Comparison of ENCODE assay signal across 22 cellular contexts in genomic region chr2:62348700-62349099, GRCh38.
"Had no signal": no experiment of that assay in that cellular context is flagged by ENCODE, and none has a peak within 500 bp of the region (broad histone marks: within the 10 kb centered on the region; RNA-seq: fewer than 3 reads in every experiment).

No MANE protein-coding gene starts in this region.

- FAIRE-seq: bronchial epithelial cell, keratinocyte had no signal

- H3K4me1 ChIP-seq: uterus had no signal

- H3K27me3 ChIP-seq: right lobe of liver, uterus had no signal

- H3K4me3 ChIP-seq: right lobe of liver, uterus had no signal

- H3K9me3 ChIP-seq: right lobe of liver, uterus had no signal

- DNase-seq: activated CD4-positive, alpha-beta T cell treated with anti-CD3 and anti-CD28 coated beads for 36 hours; activated CD4-positive, CD25-positive, alpha-beta regulatory T cell; activated CD8-positive, alpha-beta memory T cell treated with anti-CD3 and anti-CD28 coated beads, Interleukin-2, amount 10 ng/mL, durations not matched to agents 7 days and 5 days; activated CD8-positive, alpha-beta T cell treated with anti-CD3 and anti-CD28 coated beads, Interleukin-2, amount 10 ng/mL, durations not matched to agents 7 days and 5 days; activated naive CD4-positive, alpha-beta T cell; activated T-cell treated with anti-CD3 and anti-CD28 coated beads, Interleukin-2, amount 50 U/mL, for 48 hours; anterior cingulate cortex; endodermal cell; foreskin fibroblast; head of caudate nucleus; hippocampal formation; left cardiac atrium; mammary epithelial cell; right lobe of liver; stimulated activated CD4-positive, alpha-beta T cell treated with anti-CD3 and anti-CD28 coated beads, Interleukin-2, amount 100 ng/mL, for 48 hours; stimulated activated naive CD8-positive, alpha-beta T cell treated with anti-CD3 and anti-CD28 coated beads, Interleukin-15, amount 100 ng/mL, for 72 hours; substantia nigra; uterus had no signal

- ATAC-seq: activated CD4-positive, alpha-beta T cell treated with anti-CD3 and anti-CD28 coated beads for 36 hours; activated CD8-positive, alpha-beta memory T cell treated with anti-CD3 and anti-CD28 coated beads, Interleukin-2, amount 10 ng/mL, durations not matched to agents 7 days and 5 days; activated CD8-positive, alpha-beta T cell treated with anti-CD3 and anti-CD28 coated beads, Interleukin-2, amount 10 ng/mL, durations not matched to agents 7 days and 5 days; activated naive CD4-positive, alpha-beta T cell treated with anti-CD3 and anti-CD28 coated beads, Interleukin-2, amount 50 U/mL, for 72 hours; esophagus mucosa; left cardiac atrium; right lobe of liver; stimulated activated naive CD8-positive, alpha-beta T cell treated with anti-CD3 and anti-CD28 coated beads, Interleukin-15, amount 100 ng/mL, for 72 hours had no signal

- H3K36me3 ChIP-seq: right lobe of liver, uterus had no signal

- H3K27ac ChIP-seq: right lobe of liver, uterus had no signal
